ENCODE assay signal across 34 cellular contexts in the genomic region with DNA sequence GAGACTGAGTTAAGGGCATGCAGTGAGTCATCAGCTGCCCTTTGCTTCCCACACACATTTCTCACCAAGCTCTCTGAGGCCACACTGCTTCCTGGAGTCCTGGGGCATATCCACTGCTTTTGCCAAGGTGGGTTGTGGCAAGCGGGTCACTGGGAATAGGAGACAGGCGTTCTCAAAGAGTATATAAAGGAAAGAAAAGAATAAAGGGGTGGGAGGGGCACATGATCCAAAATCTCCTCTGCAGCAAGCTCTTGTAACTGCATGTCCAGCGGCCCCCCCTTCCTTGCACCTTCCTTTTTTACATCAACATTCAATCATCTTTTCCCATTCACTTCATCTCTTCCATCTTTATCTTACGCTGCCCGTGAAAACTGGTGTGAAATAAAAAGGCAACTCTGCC.
"Had no signal": no experiment of that assay in that cellular context is flagged by ENCODE, and none has a peak within 500 bp of the region (broad histone marks: within the 10 kb centered on the region; RNA-seq: fewer than 3 reads in every experiment).

No MANE protein-coding gene starts in this region.

- H3K4me3 Mint-ChIP-seq: activated B cell treated with CpG ODN at 0.5 μM for 24 hours; activated CD4-positive, alpha-beta memory T cell treated with anti-CD3 and anti-CD28 coated beads for 36 hours; activated CD4-positive, alpha-beta T cell treated with anti-CD3 and anti-CD28 coated beads, Interleukin-2, amount 10 ng/mL, durations not matched to agents 24 days and 14 days; activated CD8-positive, alpha-beta memory T cell treated with anti-CD3 and anti-CD28 coated beads, Interleukin-2, amount 10 ng/mL, durations not matched to agents 7 days and 5 days; activated CD8-positive, alpha-beta T cell treated with anti-CD3 and anti-CD28 coated beads for 36 hours; activated naive CD4-positive, alpha-beta T cell treated with anti-CD3 and anti-CD28 coated beads for 36 hours; activated naive CD8-positive, alpha-beta T cell treated with anti-CD3 and anti-CD28 coated beads for 36 hours; activated T-cell treated with anti-CD3 and anti-CD28 coated beads, Interleukin-2, amount 50 U/mL, for 4 hours; activated T-cell treated with anti-CD3 and anti-CD28 coated beads, Interleukin-2, amount 50 U/mL, for 72 hours; activated T-helper 1 cell treated with anti-CD3 and anti-CD28 coated beads, Interleukin-12 subunit alpha, Interleukin-12 subunit beta, Interleukin-2, Interleukin-4 antibody, amounts not matched to agents 30 ng/mL and 10 ng/mL and 1 ng/mL, durations not matched to agents 14 hours and 24 hours and 36 hours; activated T-helper 17 cell treated with anti-CD3 and anti-CD28 coated beads, Interleukin-2, amount 50 U/mL, for 72 hours; brain; central memory CD8-positive, alpha-beta T cell; T-helper 1 cell treated with Interleukin-12 subunit alpha and Interleukin-12 subunit beta and Interleukin-4 antibody, amounts not matched to agents 30 μg/mL and 1 μg/mL, for 36 hours; T-helper 2 cell treated with Interferon-gamma antibody and Interleukin-4, amounts not matched to agents 5 μg/mL and 100 μg/mL, for 36 hours had no signal

- H3K9me3 Mint-ChIP-seq: activated B cell treated with CpG ODN at 0.5 μM for 24 hours; activated CD4-positive, alpha-beta memory T cell treated with anti-CD3 and anti-CD28 coated beads for 36 hours; activated CD4-positive, alpha-beta T cell treated with anti-CD3 and anti-CD28 coated beads, Interleukin-2, amount 10 ng/mL, durations not matched to agents 24 days and 14 days; activated CD8-positive, alpha-beta T cell treated with anti-CD3 and anti-CD28 coated beads for 36 hours; activated naive CD4-positive, alpha-beta T cell treated with anti-CD3 and anti-CD28 coated beads for 36 hours; activated naive CD4-positive, alpha-beta T cell treated with anti-CD3 and anti-CD28 coated beads, Interleukin-2, amount 50 U/mL, for 72 hours; activated naive CD8-positive, alpha-beta T cell treated with anti-CD3 and anti-CD28 coated beads for 36 hours; activated T-cell treated with anti-CD3 and anti-CD28 coated beads, Interleukin-2, amount 50 U/mL, for 4 hours; activated T-cell treated with anti-CD3 and anti-CD28 coated beads, Interleukin-2, amount 50 U/mL, for 72 hours; activated T-helper 1 cell treated with anti-CD3 and anti-CD28 coated beads, Interleukin-12 subunit alpha, Interleukin-12 subunit beta, Interleukin-2, Interleukin-4 antibody, amounts not matched to agents 30 ng/mL and 10 ng/mL and 1 ng/mL, durations not matched to agents 14 hours and 24 hours and 36 hours; activated T-helper 17 cell treated with anti-CD3 and anti-CD28 coated beads, Interleukin-2, amount 50 U/mL, for 72 hours; central memory CD8-positive, alpha-beta T cell; T-helper 1 cell treated with Interleukin-12 subunit alpha and Interleukin-12 subunit beta and Interleukin-4 antibody, amounts not matched to agents 30 μg/mL and 1 μg/mL, for 36 hours; T-helper 2 cell treated with Interferon-gamma antibody and Interleukin-4, amounts not matched to agents 5 μg/mL and 100 μg/mL, for 36 hours had no signal

- H3K36me3 Mint-ChIP-seq: activated CD4-positive, alpha-beta memory T cell treated with anti-CD3 and anti-CD28 coated beads for 36 hours; activated CD8-positive, alpha-beta memory T cell treated with anti-CD3 and anti-CD28 coated beads, Interleukin-2, amount 10 ng/mL, durations not matched to agents 7 days and 5 days; activated naive CD4-positive, alpha-beta T cell treated with anti-CD3 and anti-CD28 coated beads, Interleukin-2, amount 50 U/mL, for 72 hours; activated naive CD8-positive, alpha-beta T cell treated with anti-CD3 and anti-CD28 coated beads for 36 hours; brain had no signal

- H3K4me1 Mint-ChIP-seq: activated B cell treated with CpG ODN at 0.5 μM for 24 hours; activated CD4-positive, alpha-beta T cell treated with anti-CD3 and anti-CD28 coated beads, Interleukin-2, amount 10 ng/mL, durations not matched to agents 24 days and 14 days; activated CD8-positive, alpha-beta memory T cell treated with anti-CD3 and anti-CD28 coated beads, Interleukin-2, amount 10 ng/mL, durations not matched to agents 7 days and 5 days; activated naive CD8-positive, alpha-beta T cell treated with anti-CD3 and anti-CD28 coated beads for 36 hours; activated T-helper 17 cell treated with anti-CD3 and anti-CD28 coated beads, Interleukin-2, amount 50 U/mL, for 72 hours; central memory CD8-positive, alpha-beta T cell had no signal

- DNase-seq: activated B cell treated with CpG ODN at 0.5 μM for 24 hours; activated CD4-positive, alpha-beta memory T cell treated with anti-CD3 and anti-CD28 coated beads for 36 hours; activated CD4-positive, alpha-beta T cell treated with anti-CD3 and anti-CD28 coated beads for 4 hours; activated CD4-positive, alpha-beta T cell treated with anti-CD3 and anti-CD28 coated beads, Interleukin-2, amount 10 ng/mL, durations not matched to agents 24 days and 14 days; activated CD4-positive, alpha-beta T cell treated with anti-CD3 and anti-CD28 coated beads, Interleukin-2, amount 50 U/mL, for 1 hour; activated CD4-positive, alpha-beta T cell treated with anti-CD3 and anti-CD28 coated beads, Interleukin-2, amount 50 U/mL, for 4 hours; activated CD4-positive, CD25-positive, alpha-beta regulatory T cell treated with anti-CD3 and anti-CD28 coated beads, Interleukin-2, amount 50 U/mL, for 72 hours; activated CD8-positive, alpha-beta memory T cell treated with anti-CD3 and anti-CD28 coated beads, Interleukin-2, amount 10 ng/mL, durations not matched to agents 7 days and 5 days; activated CD8-positive, alpha-beta T cell treated with anti-CD3 and anti-CD28 coated beads for 36 hours; activated effector memory CD4-positive, alpha-beta T cell treated with anti-CD3 and anti-CD28 coated beads, Interleukin-2, amount 50 U/mL, for 16 hours; activated gamma-delta T cell treated with Interleukin-2 at 50 U/mL for 16 hours; activated naive CD4-positive, alpha-beta T cell; activated naive CD4-positive, alpha-beta T cell treated with anti-CD3 and anti-CD28 coated beads for 36 hours; activated naive CD4-positive, alpha-beta T cell treated with anti-CD3 and anti-CD28 coated beads, Interleukin-2, amount 50 U/mL, for 16 hours; activated naive CD8-positive, alpha-beta T cell treated with anti-CD3 and anti-CD28 coated beads for 36 hours; activated T-cell treated with anti-CD3 and anti-CD28 coated beads for 4 hours; activated T-cell treated with anti-CD3 and anti-CD28 coated beads, Interleukin-2, amount 50 U/mL, for 1 hour; activated T-cell treated with anti-CD3 and anti-CD28 coated beads, Interleukin-2, amount 50 U/mL, for 4 hours; activated T-cell treated with anti-CD3 and anti-CD28 coated beads, Interleukin-2, amount 50 U/mL, for 72 hours; adrenal gland; amniotic stem cell; caudate nucleus; cerebellar nuclear complex; SW 1271; T-helper 1 cell; T-helper 2 cell; T-helper 9 cell had no signal

- H3K27ac Mint-ChIP-seq: activated B cell treated with CpG ODN at 0.5 μM for 24 hours; activated CD4-positive, alpha-beta memory T cell treated with anti-CD3 and anti-CD28 coated beads for 36 hours; activated CD4-positive, alpha-beta T cell treated with anti-CD3 and anti-CD28 coated beads, Interleukin-2, amount 10 ng/mL, durations not matched to agents 24 days and 14 days; activated CD8-positive, alpha-beta memory T cell treated with anti-CD3 and anti-CD28 coated beads, Interleukin-2, amount 10 ng/mL, durations not matched to agents 7 days and 5 days; activated CD8-positive, alpha-beta T cell treated with anti-CD3 and anti-CD28 coated beads for 36 hours; activated naive CD4-positive, alpha-beta T cell treated with anti-CD3 and anti-CD28 coated beads for 36 hours; activated naive CD8-positive, alpha-beta T cell treated with anti-CD3 and anti-CD28 coated beads for 36 hours; activated T-cell treated with anti-CD3 and anti-CD28 coated beads, Interleukin-2, amount 50 U/mL, for 72 hours; activated T-helper 1 cell treated with anti-CD3 and anti-CD28 coated beads, Interleukin-12 subunit alpha, Interleukin-12 subunit beta, Interleukin-2, Interleukin-4 antibody, amounts not matched to agents 30 ng/mL and 10 ng/mL and 1 ng/mL, durations not matched to agents 14 hours and 24 hours and 36 hours; activated T-helper 17 cell treated with anti-CD3 and anti-CD28 coated beads, Interleukin-2, amount 50 U/mL, for 72 hours; T-helper 1 cell treated with Interleukin-12 subunit alpha and Interleukin-12 subunit beta and Interleukin-4 antibody, amounts not matched to agents 30 μg/mL and 1 μg/mL, for 36 hours; T-helper 2 cell treated with Interferon-gamma antibody and Interleukin-4, amounts not matched to agents 5 μg/mL and 100 μg/mL, for 36 hours had no signal

- H3K27me3 Mint-ChIP-seq: activated CD4-positive, alpha-beta memory T cell treated with anti-CD3 and anti-CD28 coated beads for 36 hours; activated CD4-positive, alpha-beta T cell treated with anti-CD3 and anti-CD28 coated beads, Interleukin-2, amount 10 ng/mL, durations not matched to agents 24 days and 14 days had no signal
